In genomic region chr19:41219924-41220567, GRCh38 we compare ENCODE assay signal across 10 cellular contexts. TPM values are rescaled to one million over a fixed set of nuclear protein-coding genes. Genes with fewer than 3 reads are reported as not detected.
A peak's percentile ranks its signal among the peaks of the same experiment; 100 is the strongest.
DNase-seq lines count a peak whose midpoint lies in the region; ATAC-seq and TF ChIP-seq lines count a peak whose summit lies in the region.
"Had no signal": no experiment of that assay in that cellular context is flagged by ENCODE, and none has a peak within 500 bp of the region (broad histone marks: within the 10 kb centered on the region; RNA-seq: fewer than 3 reads in every experiment).

No MANE protein-coding gene starts in this region.

- ATAC-seq in GM23338 (no peak), right cardiac atrium (peak; percentile 4 to 41)
- ATAC-seq in stimulated activated memory B cell treated with anti-CD40 and anti-IgM and Interleukin-4, amounts not matched to agents 10 μg/mL and 1 μg/mL and 100 μg/mL, for 72 hours = no peak

- no peak overlapping the region for H2AFZ ChIP-seq in GM23338

- H3K9me3 ChIP-seq in right cardiac atrium (ENCODE audit: control insufficient read depth, low read length) = no peaks in the 10 kb centered on the region

- H3K4me1 ChIP-seq in GM23338 (ENCODE audit: insufficient read depth) (peaks cover 30% of the 10 kb centered on the region), right cardiac atrium (ENCODE audit: control insufficient read depth, insufficient read depth, low read length) (peaks cover 2% of the 10 kb centered on the region)

- H3K27me3 ChIP-seq in GM23338 (ENCODE audit: insufficient read depth) (no peaks in the 10 kb centered on the region), right cardiac atrium (ENCODE audit: control insufficient read depth, insufficient read depth) (no peaks in the 10 kb centered on the region)

- H4K20me1 ChIP-seq in GM23338 (replicated peaks; ENCODE audit: insufficient read depth) = no peaks in the 10 kb centered on the region

- intact Hi-C loops in right cardiac atrium (cut with DNase I) = loop anchor here in 2 of 4 donors (2.0 to 5.0 kb wide), 2 partner anchors 37 to 43 kb away; no protein-coding TSS in a partner anchor

- H3K36me3 ChIP-seq in GM23338 (ENCODE audit: insufficient read depth) = no peaks in the 10 kb centered on the region

- no peak for TF ChIP-seq CTCF in GM23338 (conservative IDR thresholded peaks at IDR 0.05; ENCODE audit: low read depth in 2 of 2)
- TF ChIP-seq CTCF in GM10266 (IDR thresholded peaks at IDR 0.05; ENCODE audit: control insufficient read depth, insufficient read depth, low read depth, missing control alignments) = no peak

- 22% methylated on average over 16 of the region's 16 CpGs for WGBS in right cardiac atrium

- peak; percentile 17 for DNase-seq in GM23338 (ENCODE audit: low spot score)
- peak; percentile 29 for DNase-seq in amniotic stem cell (lab: John Stamatoyannopoulos, UW)
- DNase-seq in right cardiac atrium = peak; percentile 80 to 84 (median 82)
- DNase-seq in skeletal muscle cell (ENCODE audit: low read depth) = no peak
- DNase-seq in NCI-H1930 (lab: John Stamatoyannopoulos, UW) = no peak
- no peak for DNase-seq in NOMO-1 treated with DMSO at 0.1 percent for 48 hours (lab: John Stamatoyannopoulos, UW; ENCODE audit: unreplicated experiment)
- DNase-seq in GM10266 (ENCODE audit: extremely low spot score) = no peak
- DNase-seq: NCI-H446 treated with DMSO at 0.1 percent for 48 hours had no signal

- peak overlapping the region; percentile 91 for H3K4me2 ChIP-seq in GM23338

- peaks cover 19% of the 10 kb centered on the region for H3K36me3 Mint-ChIP-seq in GM23338 (ENCODE audit: low read depth)
- H3K36me3 Mint-ChIP-seq in stimulated activated memory B cell treated with anti-CD40 and anti-IgM and Interleukin-4, amounts not matched to agents 10 μg/mL and 1 μg/mL and 100 μg/mL, for 72 hours = no peaks in the 10 kb centered on the region

- peaks cover 10% of the 10 kb centered on the region for H3K27me3 Mint-ChIP-seq in GM23338 (ENCODE audit: insufficient read depth, low read depth, poor library complexity)
- H3K27me3 Mint-ChIP-seq in stimulated activated memory B cell treated with anti-CD40 and anti-IgM and Interleukin-4, amounts not matched to agents 10 μg/mL and 1 μg/mL and 100 μg/mL, for 72 hours = peaks cover 100% of the 10 kb centered on the region

- H3K4me3 ChIP-seq in GM23338 (peak overlapping the region; percentile 93), right cardiac atrium (ENCODE audit: low read length) (peak overlapping the region; percentile 60), skeletal muscle cell (ENCODE audit: low read depth, low read length) (peak overlapping the region; percentile 86)

- 0 out of 2 replicates have a peak, but pooled peaks cover 7% of the 10 kb centered on the region for H3F3A ChIP-seq in GM23338 (replicated peaks; ENCODE audit: low read depth)

- no peaks in the 10 kb centered on the region; the same call in 2 of the 3 replicates for H3K9me3 Mint-ChIP-seq in GM23338
- H3K9me3 Mint-ChIP-seq in stimulated activated memory B cell treated with anti-CD40 and anti-IgM and Interleukin-4, amounts not matched to agents 10 μg/mL and 1 μg/mL and 100 μg/mL, for 72 hours = no peaks in the 10 kb centered on the region
- H3K9me3 Mint-ChIP-seq: central memory CD8-positive, alpha-beta T cell had no signal

- peaks cover 13% of the 10 kb centered on the region; the same call in 1 of the 2 replicates for H3K79me2 ChIP-seq in GM23338 (replicated peaks; ENCODE audit: insufficient read depth)

- no peaks in the 10 kb centered on the region for H3K9me2 ChIP-seq in GM23338 (ENCODE audit: insufficient read depth)

- peak overlapping the region; percentile 87 for H3K4me3 Mint-ChIP-seq in GM23338
- H3K4me3 Mint-ChIP-seq in stimulated activated memory B cell treated with anti-CD40 and anti-IgM and Interleukin-4, amounts not matched to agents 10 μg/mL and 1 μg/mL and 100 μg/mL, for 72 hours = no peak overlapping the region
- H3K4me3 Mint-ChIP-seq: central memory CD8-positive, alpha-beta T cell had no signal

- peaks cover 50% of the 10 kb centered on the region for H3K4me1 Mint-ChIP-seq in GM23338
- peaks cover 9% of the 10 kb centered on the region for H3K4me1 Mint-ChIP-seq in stimulated activated memory B cell treated with anti-CD40 and anti-IgM and Interleukin-4, amounts not matched to agents 10 μg/mL and 1 μg/mL and 100 μg/mL, for 72 hours

- no peak overlapping the region for H3K27ac Mint-ChIP-seq in GM23338
- no peak overlapping the region for H3K27ac Mint-ChIP-seq in stimulated activated memory B cell treated with anti-CD40 and anti-IgM and Interleukin-4, amounts not matched to agents 10 μg/mL and 1 μg/mL and 100 μg/mL, for 72 hours

- H3K27ac ChIP-seq in GM23338 (ENCODE audit: low read depth) (no peak overlapping the region), right cardiac atrium (ENCODE audit: low read length) (peak overlapping the region; percentile 68)

TF ChIP-seq in GM23338, 12 proteins besides CTCF, POLR2A, EP300 and RAD21 (continues in another document):
- TF ChIP-seq CREB1 (CRISPR knock-in tag; IDR thresholded peaks at IDR 0.05; ENCODE audit: low read depth) = no peak
- TF ChIP-seq STAT1 (IDR thresholded peaks at IDR 0.05; ENCODE audit: unreplicated experiment) = no peak
- no peak for TF ChIP-seq ETS1 (IDR thresholded peaks at IDR 0.05)
- TF ChIP-seq ZNF331 (CRISPR knock-in tag; IDR thresholded peaks at IDR 0.05; ENCODE audit: low read depth) = no peak
- TF ChIP-seq NANOG (IDR thresholded peaks at IDR 0.05; ENCODE audit: borderline replicate concordance) = no peak

RNA-seq across cellular contexts. Expression of gene AXL, which starts 1.0 kb away (rescaled TPM):
- total RNA-seq in GM23338 (2014; rRNA removed; shearing (Covaris generic)) = 23.7 and 28.4 TPM in 2 replicates
- polyA plus RNA-seq in GM23338 (2016; fragmentation: Nextera tagmentation; extraction: Ambion mirVana) (7.5 and 9.0 TPM in 2 replicates), right cardiac atrium (12.3 TPM)
- total RNA-seq in right cardiac atrium = 10 to 100 TPM; 30.2 to 43.6 (median 38.5) TPM

RNA-seq across cellular contexts. Expression of gene CYP2S1, which starts 27.0 kb away (rescaled TPM):
- total RNA-seq in GM23338 (2014; rRNA removed; shearing (Covaris generic)) = 272 and 315 TPM in 2 replicates
- polyA plus RNA-seq in GM23338 (2016; fragmentation: Nextera tagmentation; extraction: Ambion mirVana) (130 and 137 TPM in 2 replicates), right cardiac atrium (0.14 TPM)
- 1 to 10 TPM; 1.1 to 1.7 (median 1.2) TPM for total RNA-seq in right cardiac atrium

RNA-seq across cellular contexts. Expression of gene HNRNPUL1, which starts 44.1 kb away (rescaled TPM):
- total RNA-seq in GM23338 (2014; rRNA removed; shearing (Covaris generic)) = 166 and 204 TPM in 2 replicates
- polyA plus RNA-seq in GM23338 (2016; fragmentation: Nextera tagmentation; extraction: Ambion mirVana) = 204 and 207 TPM in 2 replicates
- total RNA-seq in right cardiac atrium = 100 to 1,000 TPM; 134 to 152 (median 141) TPM
- 89.4 TPM for polyA plus RNA-seq in right cardiac atrium

Comparison
In these comparisons a context has a peak if more than half of its experiments do, and no peak if none do; other contexts are left out.
1. ATAC-seq: peak in right cardiac atrium (2 of 2); none in GM23338 (single experiment) and stimulated activated memory B cell treated with anti-CD40 and anti-IgM and Interleukin-4, amounts not matched to agents 10 μg/mL and 1 μg/mL and 100 μg/mL, for 72 hours (single experiment).
2. DNase-seq: peak in GM23338 (single experiment), amniotic stem cell (single experiment) and right cardiac atrium (3 of 3); none in skeletal muscle cell (single experiment), NCI-H1930 (0 of 2), NOMO-1 treated with DMSO at 0.1 percent for 48 hours (single experiment) and GM10266 (single experiment).
3. RNA of gene CYP2S1, which starts 27.0 kb away (total RNA-seq): 272 to 315 TPM in GM23338; 1.1 to 1.7 TPM in right cardiac atrium; every median in the first group is over 100 times any median in the second.
4. Peak in every context shown above with its lines, with median percentiles within 50 percentile points of each other: H3K4me3 ChIP-seq.